In the genomic region with DNA sequence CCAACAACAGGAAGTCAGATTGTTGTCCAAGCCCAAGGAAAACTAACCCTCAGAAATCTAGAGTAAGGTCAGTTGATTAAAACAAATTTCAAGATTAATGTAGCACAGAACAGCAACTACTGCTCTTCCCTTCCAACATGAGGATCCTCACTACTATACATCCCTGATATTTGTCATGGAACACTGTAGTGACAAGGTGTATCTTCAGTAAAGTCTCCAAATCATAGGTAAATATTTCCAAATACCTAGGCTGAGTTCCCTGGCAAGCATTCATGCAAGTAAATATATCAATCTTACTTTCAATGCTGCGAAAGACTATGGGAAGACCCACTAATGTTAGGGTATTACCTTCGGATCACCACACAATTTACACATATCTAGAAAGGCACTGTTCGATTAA, we compare ENCODE assay signal across 28 cellular contexts.
"Had no signal": no experiment of that assay in that cellular context is flagged by ENCODE, and none has a peak within 500 bp of the region (broad histone marks: within the 10 kb centered on the region; RNA-seq: fewer than 3 reads in every experiment).

No MANE protein-coding gene starts in this region.

- H3K36me3 ChIP-seq: colonic mucosa, esophagus muscularis mucosa, esophagus squamous epithelium, gastrocnemius medialis, gastroesophageal sphincter, heart left ventricle, heart right ventricle had no signal

- ATAC-seq: effector memory CD8-positive, alpha-beta T cell; esophagus mucosa; foreskin keratinocyte; gastrocnemius medialis; gastroesophageal sphincter; heart left ventricle; heart right ventricle had no signal

- H3K27ac ChIP-seq: colonic mucosa, coronary artery, dorsolateral prefrontal cortex, epithelial cell of prostate, esophagus muscularis mucosa, esophagus squamous epithelium, foreskin keratinocyte, gastrocnemius medialis, gastroesophageal sphincter, heart left ventricle, heart right ventricle had no signal

- H3K9me3 ChIP-seq: colonic mucosa, esophagus muscularis mucosa, esophagus squamous epithelium, gastrocnemius medialis had no signal

- FAIRE-seq: colon, endometrium, endothelial cell of umbilical vein, frontal cortex had no signal

- H3K27me3 ChIP-seq: colonic mucosa, dorsolateral prefrontal cortex, esophagus muscularis mucosa, esophagus squamous epithelium, foreskin keratinocyte, gastrocnemius medialis, gastroesophageal sphincter, heart left ventricle, heart right ventricle had no signal

- DNase-seq: colonic mucosa; cortex of kidney; dermis blood vessel endothelial cell; dorsolateral prefrontal cortex; effector CD4-positive, alpha-beta T cell; effector CD8-positive, alpha-beta T cell; effector memory CD4-positive, alpha-beta T cell; effector memory CD8-positive, alpha-beta T cell; endodermal cell; erythroblast; esophagus squamous epithelium; foreskin fibroblast; foreskin keratinocyte; foreskin melanocyte; gastrocnemius medialis; glutamatergic neuron; head of caudate nucleus; heart left ventricle; heart right ventricle had no signal

- H3K4me3 ChIP-seq: colonic mucosa, coronary artery, dorsolateral prefrontal cortex, esophagus muscularis mucosa, esophagus squamous epithelium, gastrocnemius medialis, gastroesophageal sphincter, heart left ventricle, heart right ventricle had no signal

- H3K4me1 ChIP-seq: colonic mucosa, esophagus muscularis mucosa, esophagus squamous epithelium, foreskin keratinocyte, gastrocnemius medialis, gastroesophageal sphincter, heart left ventricle, heart right ventricle had no signal
